ENCODE assay signal across 19 cellular contexts in the genomic region with DNA sequence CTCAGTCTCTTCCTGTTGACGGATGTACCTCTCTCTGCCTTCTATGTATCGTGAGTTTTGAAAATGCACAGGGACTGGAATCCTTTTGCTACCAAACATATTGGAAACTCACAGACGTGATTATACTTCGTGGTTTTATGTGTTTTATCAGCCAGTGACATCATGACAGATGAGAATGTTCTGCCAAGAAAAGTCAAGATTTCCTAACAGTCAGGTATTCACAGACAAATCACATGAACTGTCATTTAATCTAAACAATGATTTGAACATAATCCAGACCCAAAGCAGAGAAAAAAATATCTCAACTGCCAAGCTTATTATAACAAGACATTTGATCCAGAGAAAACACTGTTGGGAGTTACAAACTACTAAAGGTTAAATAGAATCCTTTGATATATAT.
"Had no signal": no experiment of that assay in that cellular context is flagged by ENCODE, and none has a peak within 500 bp of the region (broad histone marks: within the 10 kb centered on the region; RNA-seq: fewer than 3 reads in every experiment).

No MANE protein-coding gene starts in this region.

- H3K36me3 Mint-ChIP-seq: T-cell had no signal

- H3K36me3 ChIP-seq: cardiac muscle cell, suprapubic skin had no signal

- H3K27ac ChIP-seq: cardiac muscle cell, suprapubic skin had no signal

- H3K4me3 ChIP-seq: cardiac muscle cell, suprapubic skin had no signal

- H3K9me3 ChIP-seq: suprapubic skin had no signal

- DNase-seq: activated CD4-positive, alpha-beta T cell treated with anti-CD3 and anti-CD28 coated beads, Interleukin-2, amount 50 U/mL, for 1 hour; activated naive CD4-positive, alpha-beta T cell treated with anti-CD3 and anti-CD28 coated beads for 36 hours; activated naive CD8-positive, alpha-beta T cell treated with anti-CD3 and anti-CD28 coated beads, Interleukin-2, amount 50 U/mL, for 24 hours; activated T-cell treated with anti-CD3 and anti-CD28 coated beads for 4 hours; hippocampal formation; kidney; nephron progenitor cell; right cardiac atrium; small intestine; stimulated activated naive CD8-positive, alpha-beta T cell treated with anti-CD3 and anti-CD28 coated beads, Interleukin-15, Interleukin-2, amounts not matched to agents 100 U/mL and 50 U/mL, for 24 hours; T-cell; T-helper 9 cell had no signal

- H3K27me3 ChIP-seq: cardiac muscle cell, suprapubic skin had no signal

- H3K9me3 Mint-ChIP-seq: activated naive CD4-positive, alpha-beta T cell treated with anti-CD3 and anti-CD28 coated beads for 36 hours had no signal

- ATAC-seq: activated CD4-positive, CD25-positive, alpha-beta regulatory T cell treated with anti-CD3 and anti-CD28 coated beads, Interleukin-2, amount 50 U/mL, for 24 hours; activated naive CD8-positive, alpha-beta T cell treated with anti-CD3 and anti-CD28 coated beads, Interleukin-2, amount 50 U/mL, for 24 hours; right cardiac atrium; stimulated activated naive CD8-positive, alpha-beta T cell treated with anti-CD3 and anti-CD28 coated beads, Interleukin-15, Interleukin-2, amounts not matched to agents 100 U/mL and 50 U/mL, for 24 hours; T-cell had no signal

- H3K27me3 Mint-ChIP-seq: progenitor cell of endocrine pancreas, T-cell had no signal

- FAIRE-seq: astrocyte, colon, kidney, small intestine had no signal

- H3K27ac Mint-ChIP-seq: activated naive CD4-positive, alpha-beta T cell treated with anti-CD3 and anti-CD28 coated beads for 36 hours; activated naive CD8-positive, alpha-beta T cell treated with anti-CD3 and anti-CD28 coated beads, Interleukin-2, amount 50 U/mL, for 24 hours; activated T-helper 2 cell treated with anti-CD3 and anti-CD28 coated beads, Interferon-gamma antibody, Interleukin-2, Interleukin-4, amounts not matched to agents 10 μg/mL and 5 μg/mL and 100 μg/mL, durations not matched to agents 14 hours and 24 hours and 36 hours; nephron progenitor cell; progenitor cell of endocrine pancreas; T-cell had no signal

- H3K4me3 Mint-ChIP-seq: activated naive CD4-positive, alpha-beta T cell treated with anti-CD3 and anti-CD28 coated beads for 36 hours; activated naive CD8-positive, alpha-beta T cell treated with anti-CD3 and anti-CD28 coated beads, Interleukin-2, amount 50 U/mL, for 24 hours; nephron progenitor cell; T-cell had no signal

- H3K4me1 Mint-ChIP-seq: activated naive CD8-positive, alpha-beta T cell treated with anti-CD3 and anti-CD28 coated beads, Interleukin-2, amount 50 U/mL, for 24 hours; nephron progenitor cell; T-cell had no signal
